Comparison of ENCODE assay signal across 7 cellular contexts in the genomic region with DNA sequence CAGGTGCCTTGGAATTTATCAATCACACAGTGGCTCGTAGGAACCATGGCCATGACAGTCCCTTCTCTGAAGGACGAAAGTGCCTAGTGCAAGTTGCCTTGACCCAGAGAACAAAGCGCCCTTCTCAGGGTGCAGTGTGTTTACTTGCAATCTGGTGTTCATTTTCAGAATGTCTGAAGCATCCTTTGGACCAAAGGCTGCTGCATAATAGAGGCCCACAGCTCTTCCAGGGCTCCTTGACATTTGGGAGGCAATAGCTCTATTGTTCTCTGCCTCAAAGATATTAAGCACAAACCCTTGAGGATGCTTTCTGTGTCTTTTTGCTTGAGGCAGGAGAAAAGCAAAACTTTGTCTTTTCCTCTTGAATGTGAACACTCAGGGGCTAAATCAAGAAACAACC.
"Had no signal": no experiment of that assay in that cellular context is flagged by ENCODE, and none has a peak within 500 bp of the region (broad histone marks: within the 10 kb centered on the region; RNA-seq: fewer than 3 reads in every experiment).

No MANE protein-coding gene starts in this region.

- ATAC-seq: HCT116, K562 had no signal

- H3K9ac ChIP-seq: GM23248 had no signal

- H3K27ac ChIP-seq: GM23248 had no signal

- H2AFZ ChIP-seq: GM23248 had no signal

- H3K27ac Mint-ChIP-seq: HFFc6 had no signal

- H3K9me3 ChIP-seq: HAP-1 had no signal

- H3K4me1 ChIP-seq: HAP-1 had no signal

- H3K4me3 ChIP-seq: GM23248, HAP-1, K562 had no signal

- H3K4me3 Mint-ChIP-seq: HFFc6 had no signal

- DNase-seq: GM23248, GOT3, HFFc6, IMR-90 had no signal

- H3K36me3 ChIP-seq: HAP-1 had no signal
